9 cellular contexts compared by ENCODE assay signal in genomic region chr20:37986873-37987601, GRCh38. TPM values are rescaled to one million over a fixed set of nuclear protein-coding genes. Genes with fewer than 3 reads are reported as not detected.
DNase-seq lines count a peak whose midpoint lies in the region; ATAC-seq and TF ChIP-seq lines count a peak whose summit lies in the region.
"Had no signal": no experiment of that assay in that cellular context is flagged by ENCODE, and none has a peak within 500 bp of the region (broad histone marks: within the 10 kb centered on the region; RNA-seq: fewer than 3 reads in every experiment).

No MANE protein-coding gene starts in this region.

- H3K9me3 ChIP-seq in tibial artery: no peaks in the 10 kb centered on the region

- peaks cover 26% of the 10 kb centered on the region for H3K4me1 Mint-ChIP-seq in activated CD4-positive, alpha-beta memory T cell treated with anti-CD3 and anti-CD28 coated beads, Interleukin-2, amount 10 ng/mL, durations not matched to agents 7 days and 5 days
- peaks cover 10 to 25% of the 10 kb centered on the region in 2 donors for H3K4me1 Mint-ChIP-seq in stimulated activated naive B cell treated with anti-CD40 and anti-IgM and Interleukin-4, amounts not matched to agents 10 μg/mL and 1 μg/mL and 100 μg/mL, for 72 hours

- intact Hi-C loops in left colon (cut with DNase I, micrococcal nuclease): loop anchor here in 1 of 2 donors (5.0 kb wide), 1 partner anchor 410 kb away; no protein-coding TSS in a partner anchor
- intact Hi-C loops in tibial artery (cut with DNase I; ENCODE audit: low total_unique reads): no loop called here

- DNase-seq in DMS 273 (lab: John Stamatoyannopoulos, UW; ENCODE audit: unreplicated experiment) (peak; percentile 56), DMS 273 treated with DMSO at 0.1 percent for 48 hours (lab: John Stamatoyannopoulos, UW) (no peak), caudate nucleus (lab: John Stamatoyannopoulos, UW) (peak in 12 of 61 donors; percentile 11 to 73 (median 27)), left colon (peak; percentile 31 to 66), tibial artery (peak; percentile 55 to 92), NOMO-1 (lab: John Stamatoyannopoulos, UW; ENCODE audit: unreplicated experiment in 2 of 2) (no peak)
- no peak for DNase-seq in activated CD4-positive, alpha-beta memory T cell treated with anti-CD3 and anti-CD28 coated beads, Interleukin-2, amount 10 ng/mL, durations not matched to agents 7 days and 5 days
- no peak for DNase-seq in stimulated activated naive B cell treated with anti-CD40 and anti-IgM and Interleukin-4, amounts not matched to agents 10 μg/mL and 1 μg/mL and 100 μg/mL, for 72 hours

- CTCF ChIA-PET in activated CD4-positive, alpha-beta memory T cell treated with anti-CD3 and anti-CD28 coated beads, Interleukin-2, amount 10 ng/mL, durations not matched to agents 7 days and 5 days (lab: Charles Lee): interaction anchor here (1.6 kb wide), 1 partner anchor 68 kb away, joined by 3 read pairs; no protein-coding TSS in a partner anchor

- H3K27ac Mint-ChIP-seq in activated CD4-positive, alpha-beta memory T cell treated with anti-CD3 and anti-CD28 coated beads, Interleukin-2, amount 10 ng/mL, durations not matched to agents 7 days and 5 days: no peak overlapping the region
- H3K27ac Mint-ChIP-seq in stimulated activated naive B cell treated with anti-CD40 and anti-IgM and Interleukin-4, amounts not matched to agents 10 μg/mL and 1 μg/mL and 100 μg/mL, for 72 hours: no peak overlapping the region

- H3K27ac ChIP-seq in caudate nucleus (ENCODE audit: low read depth, low read length) (peak overlapping the region; percentile 82), tibial artery (peak overlapping the region; percentile 47 to 67)
- H3K27ac ChIP-seq: 22Rv1 had no signal

- POLR2A ChIA-PET in activated CD4-positive, alpha-beta memory T cell treated with anti-CD3 and anti-CD28 coated beads, Interleukin-2, amount 10 ng/mL, durations not matched to agents 7 days and 5 days (lab: Charles Lee): no interaction called here

- no peaks in the 10 kb centered on the region for H3K27me3 Mint-ChIP-seq in activated CD4-positive, alpha-beta memory T cell treated with anti-CD3 and anti-CD28 coated beads, Interleukin-2, amount 10 ng/mL, durations not matched to agents 7 days and 5 days
- no peaks in the 10 kb centered on the region for H3K27me3 Mint-ChIP-seq in stimulated activated naive B cell treated with anti-CD40 and anti-IgM and Interleukin-4, amounts not matched to agents 10 μg/mL and 1 μg/mL and 100 μg/mL, for 72 hours

- H3K9me3 Mint-ChIP-seq in activated CD4-positive, alpha-beta memory T cell treated with anti-CD3 and anti-CD28 coated beads, Interleukin-2, amount 10 ng/mL, durations not matched to agents 7 days and 5 days: no peaks in the 10 kb centered on the region
- no peaks in the 10 kb centered on the region for H3K9me3 Mint-ChIP-seq in stimulated activated naive B cell treated with anti-CD40 and anti-IgM and Interleukin-4, amounts not matched to agents 10 μg/mL and 1 μg/mL and 100 μg/mL, for 72 hours

- peaks cover 32% of the 10 kb centered on the region for H3K36me3 Mint-ChIP-seq in activated CD4-positive, alpha-beta memory T cell treated with anti-CD3 and anti-CD28 coated beads, Interleukin-2, amount 10 ng/mL, durations not matched to agents 7 days and 5 days (ENCODE audit: low read depth)
- H3K36me3 Mint-ChIP-seq in stimulated activated naive B cell treated with anti-CD40 and anti-IgM and Interleukin-4, amounts not matched to agents 10 μg/mL and 1 μg/mL and 100 μg/mL, for 72 hours: peaks cover 46 to 72% of the 10 kb centered on the region in 2 donors

- no peak for TF ChIP-seq CTCF in tibial artery (IDR thresholded peaks at IDR 0.05)

- peaks cover 0 to 22% (median 16%) of the 10 kb centered on the region in 3 donors for H3K36me3 ChIP-seq in tibial artery

- H3K4me3 Mint-ChIP-seq in activated CD4-positive, alpha-beta memory T cell treated with anti-CD3 and anti-CD28 coated beads, Interleukin-2, amount 10 ng/mL, durations not matched to agents 7 days and 5 days: no peak overlapping the region
- no peak overlapping the region for H3K4me3 Mint-ChIP-seq in stimulated activated naive B cell treated with anti-CD40 and anti-IgM and Interleukin-4, amounts not matched to agents 10 μg/mL and 1 μg/mL and 100 μg/mL, for 72 hours

- peaks cover 0 to 40% (median 35%) of the 10 kb centered on the region in 4 donors for H3K4me1 ChIP-seq in tibial artery

- peak; percentile 20 for ATAC-seq in left colon
- ATAC-seq in stimulated activated naive B cell treated with anti-CD40 and anti-IgM and Interleukin-4, amounts not matched to agents 10 μg/mL and 1 μg/mL and 100 μg/mL, for 72 hours (replicated peaks): no peak

- H3K4me3 ChIP-seq in tibial artery: no peak overlapping the region

- no peaks in the 10 kb centered on the region for H3K27me3 ChIP-seq in tibial artery

RNA-seq across cellular contexts. Expression of gene TTI1, which starts 46.2 kb away (rescaled TPM):
- total RNA-seq in left colon: 10 to 100 TPM in 1 of 2 donors, 1 to 10 TPM in 1; 9.6 to 13.6 TPM
- total RNA-seq in activated CD4-positive, alpha-beta memory T cell treated with anti-CD3 and anti-CD28 coated beads, Interleukin-2, amount 10 ng/mL, durations not matched to agents 7 days and 5 days: 10 to 100 TPM; 21.7 to 23.1 TPM

RNA-seq across cellular contexts. Expression of gene RPRD1B, which starts 46.5 kb away (rescaled TPM):
- 10 to 100 TPM; 30.8 to 34.9 TPM for total RNA-seq in left colon
- 10 to 100 TPM; 27.6 to 33.2 TPM for total RNA-seq in activated CD4-positive, alpha-beta memory T cell treated with anti-CD3 and anti-CD28 coated beads, Interleukin-2, amount 10 ng/mL, durations not matched to agents 7 days and 5 days

Comparison
In these comparisons a context has a peak if more than half of its experiments do, and no peak if none do; other contexts are left out.
1. DNase-seq: peak in DMS 273 (single experiment), left colon (2 of 2) and tibial artery (2 of 2); none in DMS 273 treated with DMSO at 0.1 percent for 48 hours (single experiment), activated CD4-positive, alpha-beta memory T cell treated with anti-CD3 and anti-CD28 coated beads, Interleukin-2, amount 10 ng/mL, durations not matched to agents 7 days and 5 days (single experiment), NOMO-1 (0 of 2) and stimulated activated naive B cell treated with anti-CD40 and anti-IgM and Interleukin-4, amounts not matched to agents 10 μg/mL and 1 μg/mL and 100 μg/mL, for 72 hours (single experiment).